ENCODE assay signal across 21 cellular contexts in the genomic region with DNA sequence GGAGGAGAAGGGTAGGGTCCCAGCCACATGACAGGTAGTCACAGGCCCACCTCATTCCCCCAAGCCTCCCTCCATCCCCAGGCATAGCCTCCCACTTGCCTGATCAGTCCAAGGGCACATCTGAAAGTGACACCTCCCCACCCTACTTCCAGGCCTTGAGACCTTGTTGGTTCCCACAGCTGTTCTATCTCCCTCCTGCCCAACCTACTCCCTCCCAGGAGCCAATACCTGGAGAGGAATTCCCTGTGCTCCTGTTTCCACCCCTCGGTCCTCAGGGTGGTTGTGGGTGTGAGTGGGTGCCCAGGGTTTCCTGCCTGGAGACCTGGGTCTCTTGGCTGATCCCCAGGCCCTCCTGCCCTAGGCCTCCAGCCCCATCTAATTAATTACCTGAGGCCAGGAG. TPM values are rescaled to one million over a fixed set of nuclear protein-coding genes. Genes with fewer than 3 reads are reported as not detected.
DNase-seq lines count a peak whose midpoint lies in the region; ATAC-seq, FAIRE-seq and TF ChIP-seq lines count a peak whose summit lies in the region.
"Had no signal": no experiment of that assay in that cellular context is flagged by ENCODE, and none has a peak within 500 bp of the region (broad histone marks: within the 10 kb centered on the region; RNA-seq: fewer than 3 reads in every experiment).

No MANE protein-coding gene starts in this region.

- H3K4me1 Mint-ChIP-seq in effector memory CD8-positive, alpha-beta T cell (ENCODE audit: low read depth in 2 of 2), result peaks cover 17 to 30% of the 10 kb centered on the region in 2 donors
- H3K4me1 Mint-ChIP-seq: GM23338, H9 had no signal

- H3K36me3 ChIP-seq in HEK293 (ENCODE audit: control insufficient read depth in 2 of 2, insufficient read depth in 1 of 2, low read length in 2 of 2) (no peaks in the 10 kb centered on the region), MM.1S (replicated peaks; ENCODE audit: insufficient read depth, low read length) (no peaks in the 10 kb centered on the region), H1 (ENCODE audit: control insufficient read depth in 2 of 4, insufficient read depth in 4 of 4, low read length in 3 of 4) (no peaks in the 10 kb centered on the region), ovary (no peaks in the 10 kb centered on the region)
- H3K36me3 ChIP-seq: BLaER1 had no signal

- H2AFZ ChIP-seq in MM.1S (ENCODE audit: low read length) (peak overlapping the region; percentile 69; the same call in 1 of the 2 replicates), H1 (ENCODE audit: low read length) (peak overlapping the region; percentile 53; the same call in 1 of the 2 replicates)
- H2AFZ ChIP-seq: GM23338 had no signal

- no peak overlapping the region for H2AK5ac ChIP-seq in H1 (ENCODE audit: low read depth, low read length)

- H3K9me3 Mint-ChIP-seq in effector memory CD8-positive, alpha-beta T cell, result no peaks in the 10 kb centered on the region
- H3K9me3 Mint-ChIP-seq: CD14-positive monocyte, GM23338, H9 had no signal

- no peak overlapping the region for H3K4me2 ChIP-seq in MM.1S (ENCODE audit: low read depth, low read length)
- H3K4me2 ChIP-seq in H1 (ENCODE audit: insufficient read depth in 1 of 2, low read depth in 2 of 2, low read length in 2 of 2), result no peak overlapping the region
- H3K4me2 ChIP-seq: GM23338 had no signal

- no peak for DNase-seq in MM.1S
- no peak for DNase-seq in H1 (ENCODE audit: low read depth in 1 of 2, low spot score in 2 of 2)
- DNase-seq in ovary, result no peak
- no peak for DNase-seq in NCI-H1092 treated with DMSO at 0.1 percent for 48 hours (lab: John Stamatoyannopoulos, UW)
- DNase-seq in effector memory CD8-positive, alpha-beta T cell, result no peak
- DNase-seq: 8988T; CD4-positive, alpha-beta memory T cell; DMS153; DMS79; GDM1; H9 had no signal

- ATAC-seq in GM18868 (IDR thresholded peaks at IDR 0.05; ENCODE audit: unreplicated experiment), result no peak
- ATAC-seq in effector memory CD8-positive, alpha-beta T cell (replicated peaks), result no peak
- ATAC-seq: GM23338, HepG2 had no signal

- H3K27ac ChIP-seq in HEK293 (ENCODE audit: extremely low read depth, low read depth, low read length) (no peak overlapping the region), MM.1S (ENCODE audit: low read length) (no peak overlapping the region), H1 (ENCODE audit: low read depth, low read length) (no peak overlapping the region), ovary (peak overlapping the region; percentile 38 to 64)
- H3K27ac ChIP-seq: BLaER1 had no signal

- H3K79me1 ChIP-seq in H1 (ENCODE audit: low read depth, low read length), result no peaks in the 10 kb centered on the region

- H3K79me2 ChIP-seq in MM.1S (ENCODE audit: low read length) (no peaks in the 10 kb centered on the region), H1 (ENCODE audit: control insufficient read depth in 1 of 2, insufficient read depth in 2 of 2, low read length in 2 of 2) (no peaks in the 10 kb centered on the region)

- no peak for TF ChIP-seq POLR2A in H1 (IDR thresholded peaks at IDR 0.05; ENCODE audit: control extremely low read depth in 1 of 2, low read depth in 2 of 2, low read length in 2 of 2)
- no peak for TF ChIP-seq POLR2A in ovary (IDR thresholded peaks at IDR 0.05)

- H2BK120ac ChIP-seq in H1 (replicated peaks; ENCODE audit: low read depth, low read length), result no peak overlapping the region

- H4K5ac ChIP-seq in H1 (ENCODE audit: insufficient read length, low read depth, low read length), result no peak overlapping the region

- no peak overlapping the region for H3K14ac ChIP-seq in H1 (ENCODE audit: insufficient read length)

- TF ChIP-seq CTCF in HEK293 (tag by site-specific recombination; IDR thresholded peaks at IDR 0.05), result no peak
- no peak for TF ChIP-seq CTCF in MM.1S (IDR thresholded peaks at IDR 0.05; ENCODE audit: low read length)
- TF ChIP-seq CTCF in H1 (IDR thresholded peaks at IDR 0.05; ENCODE audit: control extremely low read depth in 1 of 3, insufficient read depth in 1 of 3, low read depth in 1 of 3, low read length in 3 of 3), result no peak
- no peak for TF ChIP-seq CTCF in ovary (IDR thresholded peaks at IDR 0.05)

- no peaks in the 10 kb centered on the region for H3K9me2 ChIP-seq in MM.1S (replicated peaks; ENCODE audit: insufficient read depth, low read length)

- no peaks in the 10 kb centered on the region for H3K27me3 ChIP-seq in MM.1S (replicated peaks; ENCODE audit: insufficient read depth, low read length)
- H3K27me3 ChIP-seq in H1 (replicated peaks in 1 of 4; ENCODE audit: control insufficient read depth in 3 of 4, extremely low read depth in 1 of 4, insufficient read depth in 3 of 4, low read length in 3 of 4), result no peaks in the 10 kb centered on the region
- no peaks in the 10 kb centered on the region for H3K27me3 ChIP-seq in ovary
- H3K27me3 ChIP-seq: BLaER1 had no signal

- FAIRE-seq in H1 (lab: Jason Lieb, UNC), result no peak
- FAIRE-seq: GM12892, GM18507, HepG2 had no signal

- no peaks in the 10 kb centered on the region for H3K27me3 Mint-ChIP-seq in effector memory CD8-positive, alpha-beta T cell

- WGBS in H1 (ENCODE audit: extremely low coverage in 1 of 2, insufficient coverage in 1 of 2, insufficient read length in 1 of 2, insufficient replicate concordance in 2 of 2, low coverage in 1 of 2, low lambda C conversion rate in 2 of 2, missing lambda C conversion rate in 1 of 2), 2 experiments, result 86% methylated on average over 1 of the region's 1 CpG; no CpG with 5 or more reads in 1 of the 2 experiments
- WGBS in ovary, 3 donors, result 81 to 86% (median 82%) methylated on average over 1 of the region's 1 CpG

- H3K9ac ChIP-seq in MM.1S (ENCODE audit: low read length), result no peak overlapping the region
- H3K9ac ChIP-seq in H1 (replicated peaks in 1 of 4; ENCODE audit: extremely low read depth in 1 of 4, low read depth in 3 of 4, low read length in 3 of 4), result no peak overlapping the region
- H3K9ac ChIP-seq: BLaER1 had no signal

- POLR2A ChIA-PET in HEK293 (lab: Yijun Ruan, JAX) (no interaction called here), H1 (lab: Charles Lee; ENCODE audit: partially characterized antibody) (no interaction called here)

- intact Hi-C loops in ovary (cut with DNase I), result no loop called here

- H3K4me1 ChIP-seq in HEK293 (ENCODE audit: control insufficient read depth, insufficient read depth, low read length) (no peaks in the 10 kb centered on the region), MM.1S (ENCODE audit: low read length) (peaks cover 7% of the 10 kb centered on the region; the same call in 1 of the 2 replicates), H1 (replicated peaks in 1 of 4; ENCODE audit: control insufficient read depth in 3 of 4, insufficient read depth in 4 of 4, low read length in 3 of 4) (peaks cover 0 to 3% (median 0%) of the 10 kb centered on the region in 4 experiments; a peak in 1 of 7 replicates), ovary (ENCODE audit: insufficient read depth) (peaks cover 12% of the 10 kb centered on the region)

- H3K9me3 ChIP-seq in HEK293 (ENCODE audit: control insufficient read depth, insufficient read depth, low read depth, low read length) (no peaks in the 10 kb centered on the region), MM.1S (replicated peaks; ENCODE audit: insufficient read depth, low read length) (no peaks in the 10 kb centered on the region), H1 (ENCODE audit: insufficient read depth in 2 of 2, low read depth in 1 of 2, low read length in 1 of 2) (no peaks in the 10 kb centered on the region), ovary (no peaks in the 10 kb centered on the region)
- H3K9me3 ChIP-seq: BLaER1 had no signal

- no peak overlapping the region for H2BK5ac ChIP-seq in H1 (ENCODE audit: low read depth, low read length)

- H3K4ac ChIP-seq in H1 (replicated peaks; ENCODE audit: insufficient read length, low read depth, low read length), result no peak overlapping the region

- no peak overlapping the region for H2BK15ac ChIP-seq in H1 (ENCODE audit: low read length)

- no peak overlapping the region for H3K18ac ChIP-seq in H1 (ENCODE audit: extremely low read depth, low read length)

- no peaks in the 10 kb centered on the region for H3K36me3 Mint-ChIP-seq in effector memory CD8-positive, alpha-beta T cell (ENCODE audit: insufficient read depth)
- H3K36me3 Mint-ChIP-seq: CD14-positive monocyte; CD4-positive, alpha-beta memory T cell had no signal

- CTCF ChIA-PET in HEK293 (lab: Yijun Ruan, JAX), result interaction anchor here (1.5 kb wide), 1 partner anchor 39 kb away, joined by 7 read pairs; no protein-coding TSS in a partner anchor
- CTCF ChIA-PET in H1 (lab: Charles Lee; ENCODE audit: partially characterized antibody), result interaction anchor here (0.7 to 16.2 kb wide), 5 partner anchors 17 to 40 kb away, joined by 3 to 348 read pairs (median 7); a partner anchor contains a TSS

- H3K27ac Mint-ChIP-seq in effector memory CD8-positive, alpha-beta T cell, result peak overlapping the region in 1 of 2 donors; percentile 59
- H3K27ac Mint-ChIP-seq: CD4-positive, alpha-beta memory T cell; GM23338 had no signal

- peaks cover 3% of the 10 kb centered on the region; the same call in 1 of the 2 replicates for H3K23me2 ChIP-seq in H1 (ENCODE audit: low read depth, low read length)

- no peaks in the 10 kb centered on the region for H3F3A ChIP-seq in MM.1S (ENCODE audit: insufficient read depth, low read length)

- no peak overlapping the region for H4K91ac ChIP-seq in H1 (replicated peaks; ENCODE audit: insufficient read length, low read length)

- H3K4me3 ChIP-seq in HEK293 (ENCODE audit: low read depth, low read length), result no peak overlapping the region
- no peak overlapping the region for H3K4me3 ChIP-seq in MM.1S (ENCODE audit: low read length)
- no peak overlapping the region for H3K4me3 ChIP-seq in H1 (ENCODE audit: extremely low read depth in 1 of 4, insufficient read depth in 2 of 4, low read depth in 3 of 4, low read length in 4 of 4)
- no peak overlapping the region for H3K4me3 ChIP-seq in ovary
- H3K4me3 ChIP-seq: BLaER1, GM23338 had no signal

- H4K8ac ChIP-seq in H1 (ENCODE audit: extremely low read depth, insufficient read depth, low read length), result no peak overlapping the region

- no peak overlapping the region for H3K56ac ChIP-seq in H1 (replicated peaks; ENCODE audit: insufficient read length, low read depth, low read length)

- no peak overlapping the region for H2BK20ac ChIP-seq in H1 (ENCODE audit: low read length)

- H3K4me3 Mint-ChIP-seq in effector memory CD8-positive, alpha-beta T cell, result no peak overlapping the region
- H3K4me3 Mint-ChIP-seq: CD14-positive monocyte; CD4-positive, alpha-beta memory T cell; GM23338; H9 had no signal

- no peak for TF ChIP-seq RAD21 in H1 (IDR thresholded peaks at IDR 0.05 in 1 of 2, conservative IDR thresholded peaks at IDR 0.05 in 1 of 2; ENCODE audit: low read depth in 2 of 2, low read length in 2 of 2)

- TF ChIP-seq EP300 in H1 (IDR thresholded peaks at IDR 0.05; ENCODE audit: borderline replicate concordance in 1 of 2, low read depth in 2 of 2, low read length in 2 of 2), result no peak
- no peak for TF ChIP-seq EP300 in ovary (IDR thresholded peaks at IDR 0.05)

- no peaks in the 10 kb centered on the region for H4K20me1 ChIP-seq in MM.1S (ENCODE audit: insufficient read depth, low read length)
- no peaks in the 10 kb centered on the region for H4K20me1 ChIP-seq in H1 (replicated peaks in 1 of 2; ENCODE audit: control insufficient read depth in 1 of 2, insufficient read depth in 2 of 2, low read length in 2 of 2)
- H4K20me1 ChIP-seq: BLaER1 had no signal

- no peak overlapping the region for H3K23ac ChIP-seq in H1 (ENCODE audit: insufficient read length)

- H2BK12ac ChIP-seq in H1 (ENCODE audit: low read depth, low read length), result no peak overlapping the region

RNA-seq across cellular contexts. Expression of a gene that starts 11.6 kb away (rescaled TPM):
- total RNA-seq in H1 (2021; fragmentation: NEBNext Ultra II Directional; extraction: Animal tissue kit (Norgen Biotek cat#: 25700)), result 44.0 and 45.8 TPM in 2 replicates
- polyA plus RNA-seq in H1 (2011; rRNA removed), result 45.8 and 65.7 TPM in 2 replicates
- polyA plus RNA-seq in H1 (2011; cell fraction: cytosol; rRNA removed), result 43.6 TPM
- 114 TPM for polyA plus RNA-seq in H1 (2011; cell fraction: nucleus; rRNA removed)
- polyA plus RNA-seq in H1 (2012, experiment 1 of 2), result 25.6 to 53.4 TPM (median 41.9 TPM) in 4 replicates
- 34.0 TPM for polyA plus RNA-seq in H1 (2012, experiment 2 of 2)
- 24.3 TPM for polyA plus RNA-seq in H1 (2013, experiment 1 of 2)
- 24.7 TPM for polyA plus RNA-seq in H1 (2013, experiment 2 of 2)
- 45.8 and 49.4 TPM in 2 replicates for polyA minus RNA-seq in H1 (2011; rRNA and poly(A)+ RNA removed)
- polyA minus RNA-seq in H1 (2011; cell fraction: cytosol; rRNA and poly(A)+ RNA removed), result 24.7 TPM
- polyA minus RNA-seq in H1 (2011; cell fraction: nucleus; rRNA and poly(A)+ RNA removed), result 44.8 TPM
- 10 to 100 TPM; 10.3 to 66.9 (median 41.4) TPM for total RNA-seq in ovary
- polyA plus RNA-seq in ovary, result 10 to 100 TPM; 16.5 to 23.3 TPM

RNA-seq across cellular contexts. Expression of a gene that starts 34.3 kb away (rescaled TPM):
- 33.9 and 35.6 TPM in 2 replicates for total RNA-seq in H1 (2021; fragmentation: NEBNext Ultra II Directional; extraction: Animal tissue kit (Norgen Biotek cat#: 25700))
- polyA plus RNA-seq in H1 (2011; rRNA removed) (59.5 and 80.0 TPM in 2 replicates), ovary (10 to 100 TPM; 18.7 to 39.0 TPM)
- 67.1 TPM for polyA plus RNA-seq in H1 (2011; cell fraction: cytosol; rRNA removed)
- polyA plus RNA-seq in H1 (2011; cell fraction: nucleus; rRNA removed), result 40.9 TPM
- 37.8 to 39.9 TPM (median 38.9 TPM) in 4 replicates for polyA plus RNA-seq in H1 (2012, experiment 1 of 2)
- 48.3 TPM for polyA plus RNA-seq in H1 (2012, experiment 2 of 2)
- polyA plus RNA-seq in H1 (2013, experiment 1 of 2), result 28.9 TPM
- polyA plus RNA-seq in H1 (2013, experiment 2 of 2), result 29.1 TPM
- polyA minus RNA-seq in H1 (2011; rRNA and poly(A)+ RNA removed), result 70.0 and 77.4 TPM in 2 replicates
- polyA minus RNA-seq in H1 (2011; cell fraction: cytosol; rRNA and poly(A)+ RNA removed), result 20.9 TPM
- 81.1 TPM for polyA minus RNA-seq in H1 (2011; cell fraction: nucleus; rRNA and poly(A)+ RNA removed)
- total RNA-seq in ovary, result 10 to 100 TPM; 10.2 to 69.7 (median 32.9) TPM

RNA-seq across cellular contexts. Expression of a gene that starts 55.2 kb away (rescaled TPM):
- 42.6 and 43.5 TPM in 2 replicates for total RNA-seq in H1 (2021; fragmentation: NEBNext Ultra II Directional; extraction: Animal tissue kit (Norgen Biotek cat#: 25700))
- polyA plus RNA-seq in H1 (2011; rRNA removed), result 13.1 and 14.6 TPM in 2 replicates
- polyA plus RNA-seq in H1 (2011; cell fraction: cytosol; rRNA removed), result 21.6 TPM
- 15.4 TPM for polyA plus RNA-seq in H1 (2011; cell fraction: nucleus; rRNA removed)
- 19.3 to 28.0 TPM (median 23.9 TPM) in 4 replicates for polyA plus RNA-seq in H1 (2012, experiment 1 of 2)
- 17.5 TPM for polyA plus RNA-seq in H1 (2012, experiment 2 of 2)
- 27.8 TPM for polyA plus RNA-seq in H1 (2013, experiment 1 of 2)
- polyA plus RNA-seq in H1 (2013, experiment 2 of 2), result 32.9 TPM
- polyA minus RNA-seq in H1 (2011; rRNA and poly(A)+ RNA removed), result 28.7 and 29.5 TPM in 2 replicates
- polyA minus RNA-seq in H1 (2011; cell fraction: cytosol; rRNA and poly(A)+ RNA removed), result 17.7 TPM
- 43.8 TPM for polyA minus RNA-seq in H1 (2011; cell fraction: nucleus; rRNA and poly(A)+ RNA removed)
- total RNA-seq in ovary, result 10 to 100 TPM; 11.3 to 31.3 (median 20.3) TPM
- polyA plus RNA-seq in ovary, result 10 to 100 TPM in 1 of 2 donors, 1 to 10 TPM in 1; 9.5 to 23.4 TPM

RNA-seq across cellular contexts. Expression of a gene that starts 59.9 kb away (rescaled TPM):
- 0.34 and 0.69 TPM in 2 replicates for total RNA-seq in H1 (2021; fragmentation: NEBNext Ultra II Directional; extraction: Animal tissue kit (Norgen Biotek cat#: 25700))
- polyA plus RNA-seq in H1 (2011; rRNA removed) (1.0 and 2.4 TPM in 2 replicates), ovary (1 to 10 TPM in 1 of 2 donors, under 1 TPM in 1; 0.17 to 1.2 TPM)
- polyA plus RNA-seq in H1 (2011; cell fraction: cytosol; rRNA removed), result 0.85 TPM
- 2.1 TPM for polyA plus RNA-seq in H1 (2011; cell fraction: nucleus; rRNA removed)
- 0.40 to 1.2 TPM (median 0.82 TPM) in 4 replicates for polyA plus RNA-seq in H1 (2012, experiment 1 of 2)
- 0.54 TPM for polyA plus RNA-seq in H1 (2012, experiment 2 of 2)
- 1.1 TPM for polyA plus RNA-seq in H1 (2013, experiment 1 of 2)
- polyA plus RNA-seq in H1 (2013, experiment 2 of 2), result 1.2 TPM
- polyA minus RNA-seq in H1 (2011; rRNA and poly(A)+ RNA removed), result 0.47 TPM in 1 of 2 replicates, not detected in the other
- 1.2 TPM for polyA minus RNA-seq in H1 (2011; cell fraction: cytosol; rRNA and poly(A)+ RNA removed)
- 2.0 TPM for polyA minus RNA-seq in H1 (2011; cell fraction: nucleus; rRNA and poly(A)+ RNA removed)
- 1 to 10 TPM in 3 of 7 donors, under 1 TPM in 4; 0.11 to 1.1 (median 0.74) TPM for total RNA-seq in ovary
- total RNA-seq: Daoy, HepG2 had no signal
- polyA plus RNA-seq: AG04450, CD14-positive monocyte, HepG2 had no signal

Comparison
In these comparisons a context has a peak if more than half of its experiments do, and no peak if none do; other contexts are left out.
1. H3K27ac ChIP-seq: peak in ovary (2 of 2); none in HEK293 (single experiment), MM.1S (single experiment) and H1 (single experiment).